In the genomic region with DNA sequence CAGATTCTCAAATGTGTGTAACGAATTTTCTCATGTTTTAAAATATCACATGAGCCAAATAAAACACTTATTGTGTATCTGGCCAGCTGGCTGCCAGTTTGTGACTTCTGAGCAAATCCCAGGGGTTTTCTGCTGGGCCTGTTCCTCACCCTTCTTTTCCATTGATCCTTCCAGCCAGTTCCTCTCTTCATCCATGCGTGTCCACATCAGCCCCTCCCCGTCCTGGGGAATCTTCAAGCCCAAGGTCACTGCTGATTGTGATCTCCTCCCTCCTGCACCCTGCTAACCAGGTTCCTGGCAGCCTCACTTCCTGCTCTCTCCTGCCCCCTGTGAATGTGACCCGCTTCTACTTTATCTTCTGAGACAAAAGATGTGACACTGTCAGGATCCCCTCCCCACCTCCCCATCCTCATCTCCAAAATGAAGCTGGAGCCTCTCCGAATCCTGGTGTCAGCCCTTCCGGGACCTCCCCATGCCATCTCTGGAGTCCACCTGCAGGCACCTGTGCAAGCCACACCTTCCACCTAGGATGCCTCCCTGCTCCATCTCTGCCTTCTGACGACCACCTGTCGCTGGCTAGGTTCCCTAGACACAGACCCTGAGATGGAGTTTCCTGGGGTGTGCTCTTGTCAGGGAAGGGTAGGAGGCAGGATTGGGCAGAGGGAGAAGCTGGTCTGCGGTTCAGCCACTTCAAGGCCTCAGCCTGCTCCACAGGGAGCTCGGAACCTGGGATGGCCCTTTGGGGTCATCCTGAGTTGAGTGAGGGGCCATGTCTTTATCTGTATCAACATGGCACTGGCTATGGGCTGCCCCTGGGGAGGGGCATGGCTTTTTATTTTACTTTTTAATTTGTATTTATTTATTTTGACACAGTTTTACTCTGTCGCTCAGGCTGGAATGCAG, we compare ENCODE assay signal across 17 cellular contexts.
"Had no signal": no experiment of that assay in that cellular context is flagged by ENCODE, and none has a peak within 500 bp of the region (broad histone marks: within the 10 kb centered on the region; RNA-seq: fewer than 3 reads in every experiment).

No MANE protein-coding gene starts in this region.

- H3K4me3 Mint-ChIP-seq: activated CD8-positive, alpha-beta T cell treated with anti-CD3 and anti-CD28 coated beads, Interleukin-2, amount 10 ng/mL, durations not matched to agents 7 days and 5 days; naive B cell had no signal

- H3K27me3 Mint-ChIP-seq: naive B cell had no signal

- H3K9me3 ChIP-seq: breast epithelium, gastrocnemius medialis, heart right ventricle, neutrophil had no signal

- H3K27me3 ChIP-seq: breast epithelium, gastrocnemius medialis, heart right ventricle, neutrophil had no signal

- H3K36me3 ChIP-seq: breast epithelium, gastrocnemius medialis had no signal

- H3K27ac ChIP-seq: breast epithelium, epithelial cell of prostate, gastrocnemius medialis, heart right ventricle, neutrophil had no signal

- H3K9me3 Mint-ChIP-seq: naive B cell had no signal

- H3K4me3 ChIP-seq: breast epithelium, gastrocnemius medialis, heart right ventricle had no signal

- ATAC-seq: activated CD8-positive, alpha-beta T cell treated with anti-CD3 and anti-CD28 coated beads, Interleukin-2, amount 10 ng/mL, durations not matched to agents 7 days and 5 days; gastrocnemius medialis; stimulated activated naive CD8-positive, alpha-beta T cell treated with anti-CD3 and anti-CD28 coated beads, Interleukin-15, Interleukin-2, amounts not matched to agents 100 U/mL and 50 U/mL, for 24 hours had no signal

- DNase-seq: activated CD8-positive, alpha-beta memory T cell treated with anti-CD3 and anti-CD28 coated beads, Interleukin-2, amount 50 U/mL, for 4 hours; activated CD8-positive, alpha-beta T cell treated with anti-CD3 and anti-CD28 coated beads, Interleukin-2, amount 10 ng/mL, durations not matched to agents 7 days and 5 days; activated gamma-delta T cell treated with Interleukin-2 at 50 U/mL for 16 hours; anterior cingulate cortex; cerebellar nuclear complex; effector memory CD4-positive, alpha-beta T cell; gastrocnemius medialis; heart right ventricle; left cardiac atrium; naive B cell; small intestine; stimulated activated CD4-positive, alpha-beta T cell treated with anti-CD3 and anti-CD28 coated beads, Interleukin-4, amount 100 ng/mL, for 24 hours; stimulated activated naive CD8-positive, alpha-beta T cell treated with anti-CD3 and anti-CD28 coated beads, Interleukin-15, Interleukin-2, amounts not matched to agents 100 U/mL and 50 U/mL, for 24 hours; trophoblast cell had no signal

- H3K27ac Mint-ChIP-seq: activated CD8-positive, alpha-beta T cell treated with anti-CD3 and anti-CD28 coated beads, Interleukin-2, amount 10 ng/mL, durations not matched to agents 7 days and 5 days had no signal

- H3K4me1 ChIP-seq: breast epithelium, gastrocnemius medialis had no signal
